ENCODE assay signal across 1 cellular context in the genomic region with DNA sequence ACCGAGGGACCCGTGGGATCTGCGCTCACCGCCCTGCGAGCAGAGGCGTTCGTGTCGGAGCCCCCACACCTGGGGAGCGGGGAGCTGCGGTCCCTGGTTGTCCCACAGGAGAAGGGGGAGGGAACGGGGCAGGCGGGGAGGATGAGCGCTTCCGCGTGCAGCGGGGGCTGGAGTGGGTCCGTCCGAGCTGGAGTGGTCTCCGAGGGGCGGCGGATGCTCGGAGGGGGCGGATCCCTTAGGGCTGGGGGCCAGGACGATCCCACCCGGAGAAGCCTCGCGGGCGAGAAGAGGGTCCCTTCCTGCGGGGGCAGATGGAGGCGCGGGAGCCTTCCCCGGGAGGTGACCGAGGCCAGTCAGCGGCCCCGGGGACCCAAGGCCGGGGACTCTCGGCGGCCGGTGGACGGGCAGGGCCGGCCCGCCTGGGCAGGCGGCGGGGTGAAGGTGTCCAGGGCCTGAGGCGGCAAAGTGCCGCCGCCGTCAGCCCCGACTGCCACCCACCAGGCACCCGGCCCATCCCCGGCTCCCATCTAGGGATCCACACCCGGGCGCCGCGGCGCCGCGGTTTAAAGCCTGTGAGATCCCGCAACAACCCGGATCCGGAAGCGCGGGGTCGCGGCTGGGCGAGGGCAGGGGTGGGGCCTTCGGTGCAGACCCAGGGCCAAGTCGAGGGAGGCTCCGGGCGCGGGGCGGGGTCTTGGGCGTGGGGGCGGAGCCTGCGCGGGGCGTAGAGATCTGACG.
TF ChIP-seq lines count a peak whose summit lies in the region.

No MANE protein-coding gene starts in this region.

TF ChIP-seq in K562, 482 proteins besides CTCF, POLR2A, EP300 and RAD21 (continued from another document and continues in another):
- TF ChIP-seq, protein P1, sequence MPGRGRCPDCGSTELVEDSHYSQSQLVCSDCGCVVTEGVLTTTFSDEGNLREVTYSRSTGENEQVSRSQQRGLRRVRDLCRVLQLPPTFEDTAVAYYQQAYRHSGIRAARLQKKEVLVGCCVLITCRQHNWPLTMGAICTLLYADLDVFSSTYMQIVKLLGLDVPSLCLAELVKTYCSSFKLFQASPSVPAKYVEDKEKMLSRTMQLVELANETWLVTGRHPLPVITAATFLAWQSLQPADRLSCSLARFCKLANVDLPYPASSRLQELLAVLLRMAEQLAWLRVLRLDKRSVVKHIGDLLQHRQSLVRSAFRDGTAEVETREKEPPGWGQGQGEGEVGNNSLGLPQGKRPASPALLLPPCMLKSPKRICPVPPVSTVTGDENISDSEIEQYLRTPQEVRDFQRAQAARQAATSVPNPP (IDR thresholded peaks at IDR 0.05; ENCODE audit: borderline replicate concordance, insufficient read depth, insufficient read length) = no peak
- TF ChIP-seq ZNF79 (CRISPR knock-in tag; IDR thresholded peaks at IDR 0.05; ENCODE audit: low read depth) = no peak
- 0 out of 2 replicates have a peak, but pooled peaks have one; percentile 28 for TF ChIP-seq MYC (IDR thresholded peaks at IDR 0.05; ENCODE audit: low read depth, low read length)
- no peak for TF ChIP-seq MYC (CRISPR knock-in tag; IDR thresholded peaks at IDR 0.05; ENCODE audit: borderline replicate concordance, low read depth)
- TF ChIP-seq ESRRA (IDR thresholded peaks at IDR 0.05; ENCODE audit: borderline replicate concordance, low read depth) = peak; percentile 47; the same call in 1 of the 2 replicates
- TF ChIP-seq BRCA1 (IDR thresholded peaks at IDR 0.05) = no peak
- TF ChIP-seq BRCA1 (CRISPR knock-in tag; IDR thresholded peaks at IDR 0.05) = no peak
- peak; percentile 42 for TF ChIP-seq POLR2B (IDR thresholded peaks at IDR 0.05; ENCODE audit: low read depth, partially characterized antibody)
- TF ChIP-seq ZNF124 (CRISPR knock-in tag; IDR thresholded peaks at IDR 0.05) = no peak
- no peak for TF ChIP-seq NR1H2 (CRISPR knock-in tag; IDR thresholded peaks at IDR 0.05)
- TF ChIP-seq, protein P2, sequence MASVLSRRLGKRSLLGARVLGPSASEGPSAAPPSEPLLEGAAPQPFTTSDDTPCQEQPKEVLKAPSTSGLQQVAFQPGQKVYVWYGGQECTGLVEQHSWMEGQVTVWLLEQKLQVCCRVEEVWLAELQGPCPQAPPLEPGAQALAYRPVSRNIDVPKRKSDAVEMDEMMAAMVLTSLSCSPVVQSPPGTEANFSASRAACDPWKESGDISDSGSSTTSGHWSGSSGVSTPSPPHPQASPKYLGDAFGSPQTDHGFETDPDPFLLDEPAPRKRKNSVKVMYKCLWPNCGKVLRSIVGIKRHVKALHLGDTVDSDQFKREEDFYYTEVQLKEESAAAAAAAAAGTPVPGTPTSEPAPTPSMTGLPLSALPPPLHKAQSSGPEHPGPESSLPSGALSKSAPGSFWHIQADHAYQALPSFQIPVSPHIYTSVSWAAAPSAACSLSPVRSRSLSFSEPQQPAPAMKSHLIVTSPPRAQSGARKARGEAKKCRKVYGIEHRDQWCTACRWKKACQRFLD (CRISPR knock-in tag; IDR thresholded peaks at IDR 0.05) = no peak
- no peak for TF ChIP-seq FOXK2 (conservative IDR thresholded peaks at IDR 0.05 in 1 of 2, IDR thresholded peaks at IDR 0.05 in 1 of 2; ENCODE audit: low read depth in 2 of 2)
- no peak for TF ChIP-seq ASH1L (IDR thresholded peaks at IDR 0.05; ENCODE audit: borderline replicate concordance, low read depth, partially characterized antibody)
- peak in 1 of 2 experiments; percentile 27; a peak in 2 of 4 replicates for TF ChIP-seq NONO (IDR thresholded peaks at IDR 0.05; ENCODE audit: low read depth in 2 of 2, low read length in 1 of 2)
- 0 out of 2 replicates have a peak, but pooled peaks have one; percentile 68 for TF ChIP-seq RBM34 (IDR thresholded peaks at IDR 0.05; ENCODE audit: borderline replicate concordance, insufficient read depth, low read length)
- TF ChIP-seq CBX3 (IDR thresholded peaks at IDR 0.05; ENCODE audit: borderline replicate concordance in 1 of 2, low read length in 2 of 2) = no peak
- TF ChIP-seq HDGF (IDR thresholded peaks at IDR 0.05) = no peak
- TF ChIP-seq NFE2 (IDR thresholded peaks at IDR 0.05; ENCODE audit: low read depth) = no peak
- peak; percentile 88 for TF ChIP-seq ZFX (CRISPR knock-in tag; IDR thresholded peaks at IDR 0.05)
- no peak for TF ChIP-seq MTF1 (CRISPR knock-in tag; IDR thresholded peaks at IDR 0.05; ENCODE audit: borderline replicate concordance)
- no peak for TF ChIP-seq POLR2H (tag; IDR thresholded peaks at IDR 0.05; ENCODE audit: low read depth)
- TF ChIP-seq ZC3H4 (CRISPR knock-in tag; IDR thresholded peaks at IDR 0.05; ENCODE audit: borderline replicate concordance) = no peak
- TF ChIP-seq, protein P3, sequence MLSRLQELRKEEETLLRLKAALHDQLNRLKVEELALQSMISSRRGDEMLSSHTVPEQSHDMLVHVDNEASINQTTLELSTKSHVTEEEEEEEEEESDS (CRISPR knock-in tag; IDR thresholded peaks at IDR 0.05) = no peak
- no peak for TF ChIP-seq ZSCAN32 (CRISPR knock-in tag; IDR thresholded peaks at IDR 0.05)
- TF ChIP-seq SMARCA5 (IDR thresholded peaks at IDR 0.05) = no peak
- TF ChIP-seq CBX2 (IDR thresholded peaks at IDR 0.05; ENCODE audit: insufficient read depth, low read length, poor library complexity, severe bottlenecking) = no peak
- TF ChIP-seq, protein P4, sequence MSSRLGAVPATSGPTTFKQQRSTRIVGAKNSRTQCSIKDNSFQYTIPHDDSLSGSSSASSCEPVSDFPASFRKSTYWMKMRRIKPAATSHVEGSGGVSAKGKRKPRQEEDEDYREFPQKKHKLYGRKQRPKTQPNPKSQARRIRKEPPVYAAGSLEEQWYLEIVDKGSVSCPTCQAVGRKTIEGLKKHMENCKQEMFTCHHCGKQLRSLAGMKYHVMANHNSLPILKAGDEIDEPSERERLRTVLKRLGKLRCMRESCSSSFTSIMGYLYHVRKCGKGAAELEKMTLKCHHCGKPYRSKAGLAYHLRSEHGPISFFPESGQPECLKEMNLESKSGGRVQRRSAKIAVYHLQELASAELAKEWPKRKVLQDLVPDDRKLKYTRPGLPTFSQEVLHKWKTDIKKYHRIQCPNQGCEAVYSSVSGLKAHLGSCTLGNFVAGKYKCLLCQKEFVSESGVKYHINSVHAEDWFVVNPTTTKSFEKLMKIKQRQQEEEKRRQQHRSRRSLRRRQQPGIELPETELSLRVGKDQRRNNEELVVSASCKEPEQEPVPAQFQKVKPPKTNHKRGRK (tag; IDR thresholded peaks at IDR 0.05) = no peak
- no peak for TF ChIP-seq DNMT1 (IDR thresholded peaks at IDR 0.05)
- peak; percentile 28 for TF ChIP-seq PCBP1 (IDR thresholded peaks at IDR 0.05; ENCODE audit: low read depth, low read length, poor library complexity, severe bottlenecking)
- TF ChIP-seq, protein P5, sequence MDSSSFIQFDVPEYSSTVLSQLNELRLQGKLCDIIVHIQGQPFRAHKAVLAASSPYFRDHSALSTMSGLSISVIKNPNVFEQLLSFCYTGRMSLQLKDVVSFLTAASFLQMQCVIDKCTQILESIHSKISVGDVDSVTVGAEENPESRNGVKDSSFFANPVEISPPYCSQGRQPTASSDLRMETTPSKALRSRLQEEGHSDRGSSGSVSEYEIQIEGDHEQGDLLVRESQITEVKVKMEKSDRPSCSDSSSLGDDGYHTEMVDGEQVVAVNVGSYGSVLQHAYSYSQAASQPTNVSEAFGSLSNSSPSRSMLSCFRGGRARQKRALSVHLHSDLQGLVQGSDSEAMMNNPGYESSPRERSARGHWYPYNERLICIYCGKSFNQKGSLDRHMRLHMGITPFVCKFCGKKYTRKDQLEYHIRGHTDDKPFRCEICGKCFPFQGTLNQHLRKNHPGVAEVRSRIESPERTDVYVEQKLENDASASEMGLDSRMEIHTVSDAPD (CRISPR knock-in tag; IDR thresholded peaks at IDR 0.05) = no peak
- no peak for TF ChIP-seq NCOA1 (IDR thresholded peaks at IDR 0.05; ENCODE audit: low read depth)
- no peak for TF ChIP-seq PTTG1 (tag; IDR thresholded peaks at IDR 0.05; ENCODE audit: low read depth)
- TF ChIP-seq, protein P6, sequence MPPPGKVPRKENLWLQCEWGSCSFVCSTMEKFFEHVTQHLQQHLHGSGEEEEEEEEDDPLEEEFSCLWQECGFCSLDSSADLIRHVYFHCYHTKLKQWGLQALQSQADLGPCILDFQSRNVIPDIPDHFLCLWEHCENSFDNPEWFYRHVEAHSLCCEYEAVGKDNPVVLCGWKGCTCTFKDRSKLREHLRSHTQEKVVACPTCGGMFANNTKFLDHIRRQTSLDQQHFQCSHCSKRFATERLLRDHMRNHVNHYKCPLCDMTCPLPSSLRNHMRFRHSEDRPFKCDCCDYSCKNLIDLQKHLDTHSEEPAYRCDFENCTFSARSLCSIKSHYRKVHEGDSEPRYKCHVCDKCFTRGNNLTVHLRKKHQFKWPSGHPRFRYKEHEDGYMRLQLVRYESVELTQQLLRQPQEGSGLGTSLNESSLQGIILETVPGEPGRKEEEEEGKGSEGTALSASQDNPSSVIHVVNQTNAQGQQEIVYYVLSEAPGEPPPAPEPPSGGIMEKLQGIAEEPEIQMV (tag; conservative IDR thresholded peaks at IDR 0.05; ENCODE audit: low read depth) = no peak
- peak; percentile 95 for TF ChIP-seq RBBP5 (IDR thresholded peaks at IDR 0.05; ENCODE audit: borderline replicate concordance, insufficient read depth, low read length, poor library complexity, severe bottlenecking)
- no peak for TF ChIP-seq DDX20 (tag; IDR thresholded peaks at IDR 0.05; ENCODE audit: low read depth)
- no peak for TF ChIP-seq HOXB6 (CRISPR knock-in tag; IDR thresholded peaks at IDR 0.05; ENCODE audit: borderline replicate concordance)
- no peak for TF ChIP-seq HLTF (IDR thresholded peaks at IDR 0.05)
- TF ChIP-seq SETDB1 (IDR thresholded peaks at IDR 0.05; ENCODE audit: low read length) = no peak
- no peak for TF ChIP-seq XRCC4 (IDR thresholded peaks at IDR 0.05; ENCODE audit: extremely low read depth, insufficient read depth, insufficient read length)
- TF ChIP-seq, protein P7, sequence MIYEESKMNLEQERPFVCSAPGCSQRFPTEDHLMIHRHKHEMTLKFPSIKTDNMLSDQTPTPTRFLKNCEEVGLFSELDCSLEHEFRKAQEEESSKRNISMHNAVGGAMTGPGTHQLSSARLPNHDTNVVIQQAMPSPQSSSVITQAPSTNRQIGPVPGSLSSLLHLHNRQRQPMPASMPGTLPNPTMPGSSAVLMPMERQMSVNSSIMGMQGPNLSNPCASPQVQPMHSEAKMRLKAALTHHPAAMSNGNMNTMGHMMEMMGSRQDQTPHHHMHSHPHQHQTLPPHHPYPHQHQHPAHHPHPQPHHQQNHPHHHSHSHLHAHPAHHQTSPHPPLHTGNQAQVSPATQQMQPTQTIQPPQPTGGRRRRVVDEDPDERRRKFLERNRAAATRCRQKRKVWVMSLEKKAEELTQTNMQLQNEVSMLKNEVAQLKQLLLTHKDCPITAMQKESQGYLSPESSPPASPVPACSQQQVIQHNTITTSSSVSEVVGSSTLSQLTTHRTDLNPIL (CRISPR knock-in tag; IDR thresholded peaks at IDR 0.05) = no peak
- TF ChIP-seq, protein P8, sequence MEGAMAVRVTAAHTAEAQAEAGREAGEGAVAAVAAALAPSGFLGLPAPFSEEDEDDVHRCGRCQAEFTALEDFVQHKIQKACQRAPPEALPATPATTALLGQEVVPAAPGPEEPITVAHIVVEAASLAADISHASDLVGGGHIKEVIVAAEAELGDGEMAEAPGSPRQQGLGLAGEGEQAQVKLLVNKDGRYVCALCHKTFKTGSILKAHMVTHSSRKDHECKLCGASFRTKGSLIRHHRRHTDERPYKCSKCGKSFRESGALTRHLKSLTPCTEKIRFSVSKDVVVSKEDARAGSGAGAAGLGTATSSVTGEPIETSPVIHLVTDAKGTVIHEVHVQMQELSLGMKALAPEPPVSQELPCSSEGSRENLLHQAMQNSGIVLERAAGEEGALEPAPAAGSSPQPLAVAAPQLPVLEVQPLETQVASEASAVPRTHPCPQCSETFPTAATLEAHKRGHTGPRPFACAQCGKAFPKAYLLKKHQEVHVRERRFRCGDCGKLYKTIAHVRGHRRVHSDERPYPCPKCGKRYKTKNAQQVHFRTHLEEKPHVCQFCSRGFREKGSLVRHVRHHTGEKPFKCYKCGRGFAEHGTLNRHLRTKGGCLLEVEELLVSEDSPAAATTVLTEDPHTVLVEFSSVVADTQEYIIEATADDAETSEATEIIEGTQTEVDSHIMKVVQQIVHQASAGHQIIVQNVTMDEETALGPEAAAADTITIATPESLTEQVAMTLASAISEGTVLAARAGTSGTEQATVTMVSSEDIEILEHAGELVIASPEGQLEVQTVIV (CRISPR knock-in tag; IDR thresholded peaks at IDR 0.05; ENCODE audit: borderline replicate concordance) = no peak
- TF ChIP-seq, protein P9, sequence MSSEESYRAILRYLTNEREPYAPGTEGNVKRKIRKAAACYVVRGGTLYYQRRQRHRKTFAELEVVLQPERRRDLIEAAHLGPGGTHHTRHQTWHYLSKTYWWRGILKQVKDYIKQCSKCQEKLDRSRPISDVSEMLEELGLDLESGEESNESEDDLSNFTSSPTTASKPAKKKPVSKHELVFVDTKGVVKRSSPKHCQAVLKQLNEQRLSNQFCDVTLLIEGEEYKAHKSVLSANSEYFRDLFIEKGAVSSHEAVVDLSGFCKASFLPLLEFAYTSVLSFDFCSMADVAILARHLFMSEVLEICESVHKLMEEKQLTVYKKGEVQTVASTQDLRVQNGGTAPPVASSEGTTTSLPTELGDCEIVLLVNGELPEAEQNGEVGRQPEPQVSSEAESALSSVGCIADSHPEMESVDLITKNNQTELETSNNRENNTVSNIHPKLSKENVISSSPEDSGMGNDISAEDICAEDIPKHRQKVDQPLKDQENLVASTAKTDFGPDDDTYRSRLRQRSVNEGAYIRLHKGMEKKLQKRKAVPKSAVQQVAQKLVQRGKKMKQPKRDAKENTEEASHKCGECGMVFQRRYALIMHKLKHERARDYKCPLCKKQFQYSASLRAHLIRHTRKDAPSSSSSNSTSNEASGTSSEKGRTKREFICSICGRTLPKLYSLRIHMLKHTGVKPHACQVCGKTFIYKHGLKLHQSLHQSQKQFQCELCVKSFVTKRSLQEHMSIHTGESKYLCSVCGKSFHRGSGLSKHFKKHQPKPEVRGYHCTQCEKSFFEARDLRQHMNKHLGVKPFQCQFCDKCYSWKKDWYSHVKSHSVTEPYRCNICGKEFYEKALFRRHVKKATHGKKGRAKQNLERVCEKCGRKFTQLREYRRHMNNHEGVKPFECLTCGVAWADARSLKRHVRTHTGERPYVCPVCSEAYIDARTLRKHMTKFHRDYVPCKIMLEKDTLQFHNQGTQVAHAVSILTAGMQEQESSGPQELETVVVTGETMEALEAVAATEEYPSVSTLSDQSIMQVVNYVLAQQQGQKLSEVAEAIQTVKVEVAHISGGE (CRISPR knock-in tag; IDR thresholded peaks at IDR 0.05) = peak in 1 of 3 experiments; percentile 27; a peak in 1 of 6 replicates
- no peak for TF ChIP-seq ZNF197 (CRISPR knock-in tag; IDR thresholded peaks at IDR 0.05; ENCODE audit: low read depth)
- TF ChIP-seq, protein P10, sequence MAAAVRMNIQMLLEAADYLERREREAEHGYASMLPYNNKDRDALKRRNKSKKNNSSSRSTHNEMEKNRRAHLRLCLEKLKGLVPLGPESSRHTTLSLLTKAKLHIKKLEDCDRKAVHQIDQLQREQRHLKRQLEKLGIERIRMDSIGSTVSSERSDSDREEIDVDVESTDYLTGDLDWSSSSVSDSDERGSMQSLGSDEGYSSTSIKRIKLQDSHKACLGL (CRISPR knock-in tag; IDR thresholded peaks at IDR 0.05; ENCODE audit: borderline replicate concordance, poor library complexity, severe bottlenecking) = no peak
- TF ChIP-seq CSDE1 (IDR thresholded peaks at IDR 0.05) = no peak
- TF ChIP-seq ZNF431 (CRISPR knock-in tag; IDR thresholded peaks at IDR 0.05) = no peak
- no peak for TF ChIP-seq FOXJ3 (CRISPR knock-in tag; IDR thresholded peaks at IDR 0.05)
- no peak for TF ChIP-seq PYGO2 (tag; IDR thresholded peaks at IDR 0.05)
- no peak for TF ChIP-seq MEF2D (tag; conservative IDR thresholded peaks at IDR 0.05; ENCODE audit: low read depth)
